Comparison of ENCODE assay signal across 8 cellular contexts in the genomic region with DNA sequence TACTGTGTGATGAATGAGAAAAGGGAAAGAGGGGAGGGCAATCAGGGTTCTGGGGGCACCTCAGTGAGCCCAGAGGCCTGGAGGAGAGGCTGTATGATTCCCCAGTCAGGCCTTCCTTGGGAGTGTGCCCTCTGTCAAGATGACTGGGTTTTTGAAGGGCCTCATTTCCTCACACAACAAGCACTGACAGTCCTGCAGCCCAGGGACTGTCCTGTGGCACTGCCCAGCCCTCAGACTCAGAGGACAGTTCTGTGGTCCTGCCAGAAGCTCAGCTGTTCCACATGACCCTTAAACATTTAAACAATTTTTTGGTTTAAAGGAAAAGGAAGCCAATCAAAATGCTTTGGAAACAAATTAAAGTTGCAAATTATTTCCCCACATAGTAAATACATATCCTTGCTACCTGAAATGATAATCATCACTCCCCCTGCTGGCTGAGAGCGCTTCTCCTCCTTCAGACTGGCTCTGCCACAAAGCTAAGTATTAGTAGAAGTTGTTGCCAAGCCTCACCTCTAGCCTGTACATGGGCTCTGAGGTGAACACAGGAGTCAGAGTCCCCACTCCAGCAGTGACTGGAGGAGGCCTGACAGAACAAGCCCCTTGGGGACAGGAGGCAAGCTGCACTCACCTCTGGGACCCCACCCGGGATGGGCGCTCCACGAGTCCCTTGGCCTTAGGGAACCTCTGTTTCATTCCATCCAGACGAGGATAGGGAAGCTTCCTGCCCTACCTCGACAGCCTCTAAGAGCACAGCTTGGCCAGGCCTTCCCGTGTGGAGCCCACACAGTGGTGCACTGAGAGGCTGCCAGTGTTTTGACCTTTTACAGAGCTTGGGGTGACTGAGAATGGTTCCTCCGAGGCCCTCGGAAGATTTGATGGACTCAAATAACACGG.
DNase-seq lines count a peak whose midpoint lies in the region; ATAC-seq and TF ChIP-seq lines count a peak whose summit lies in the region.

No MANE protein-coding gene starts in this region.

- H3K9me3 ChIP-seq in CD4-positive, CD25-positive, alpha-beta regulatory T cell (ENCODE audit: control insufficient read depth in 2 of 2, low read length in 2 of 2): peaks cover 18 to 22% of the 10 kb centered on the region in 2 experiments

- H3K9me3 Mint-ChIP-seq in CD4-positive, CD25-positive, alpha-beta regulatory T cell: peaks cover 0 to 18% (median 7%) of the 10 kb centered on the region in 7 donors
- H3K9me3 Mint-ChIP-seq in GM23338: peaks cover 18% of the 10 kb centered on the region
- peaks cover 17% of the 10 kb centered on the region for H3K9me3 Mint-ChIP-seq in chondrocyte (ENCODE audit: low read depth)

- peaks cover 4% of the 10 kb centered on the region for H3K9me2 ChIP-seq in GM23338 (ENCODE audit: insufficient read depth)

- H3K27ac ChIP-seq in CD4-positive, CD25-positive, alpha-beta regulatory T cell (ENCODE audit: insufficient read depth, low read length, poor library complexity, severe bottlenecking): no peak overlapping the region
- 0 out of 2 replicates have a peak overlapping the region, but pooled peaks have one; percentile 29 for H3K27ac ChIP-seq in GM23338 (ENCODE audit: low read depth)

- no peaks in the 10 kb centered on the region for H3K79me2 ChIP-seq in GM23338 (replicated peaks; ENCODE audit: insufficient read depth)

- peaks cover 57% of the 10 kb centered on the region for H3K36me3 Mint-ChIP-seq in CD4-positive, CD25-positive, alpha-beta regulatory T cell
- peaks cover 22% of the 10 kb centered on the region for H3K36me3 Mint-ChIP-seq in GM23338 (ENCODE audit: low read depth)
- peaks cover 24% of the 10 kb centered on the region for H3K36me3 Mint-ChIP-seq in chondrocyte (ENCODE audit: low read depth)

- H3K36me3 ChIP-seq in CD4-positive, CD25-positive, alpha-beta regulatory T cell (ENCODE audit: control insufficient read depth, insufficient read depth, low read length): peaks cover 54% of the 10 kb centered on the region
- H3K36me3 ChIP-seq in GM23338 (ENCODE audit: insufficient read depth): peaks cover 14% of the 10 kb centered on the region

- no peaks in the 10 kb centered on the region for H3K27me3 ChIP-seq in CD4-positive, CD25-positive, alpha-beta regulatory T cell (ENCODE audit: control insufficient read depth, insufficient read depth, low read length)
- H3K27me3 ChIP-seq in GM23338 (ENCODE audit: insufficient read depth): no peaks in the 10 kb centered on the region

- peak; percentile 71 to 81 for TF ChIP-seq CTCF in GM23338 (conservative IDR thresholded peaks at IDR 0.05; ENCODE audit: low read depth in 2 of 2)
- peak; percentile 79 for TF ChIP-seq CTCF in chondrocyte (IDR thresholded peaks at IDR 0.05)

- H3F3A ChIP-seq in GM23338 (replicated peaks; ENCODE audit: low read depth): no peaks in the 10 kb centered on the region

- peak in 1 of 2 donors; percentile 28 for ATAC-seq in CD4-positive, CD25-positive, alpha-beta regulatory T cell (ENCODE audit: low read depth in 2 of 2)
- ATAC-seq in GM23338: peak; percentile 80
- peak; percentile 89 for ATAC-seq in SK-N-SH treated with all-trans-retinoic acid at 6 μM for 48 hours
- no peak for ATAC-seq in GM18861 (IDR thresholded peaks at IDR 0.05; ENCODE audit: unreplicated experiment)
- ATAC-seq in GM18505 (IDR thresholded peaks at IDR 0.05; ENCODE audit: unreplicated experiment): no peak

- no peaks in the 10 kb centered on the region for H3K4me1 ChIP-seq in CD4-positive, CD25-positive, alpha-beta regulatory T cell (ENCODE audit: control insufficient read depth, insufficient read depth, low read length, poor library complexity, severe bottlenecking)
- peaks cover 11% of the 10 kb centered on the region for H3K4me1 ChIP-seq in GM23338 (ENCODE audit: insufficient read depth)

- no peak overlapping the region for H3K4me2 ChIP-seq in GM23338

- H3K4me1 Mint-ChIP-seq in CD4-positive, CD25-positive, alpha-beta regulatory T cell: peaks cover 0 to 4% (median 2%) of the 10 kb centered on the region in 4 donors
- peaks cover 18% of the 10 kb centered on the region for H3K4me1 Mint-ChIP-seq in GM23338
- peaks cover 2% of the 10 kb centered on the region for H3K4me1 Mint-ChIP-seq in chondrocyte (ENCODE audit: low read depth)

- no peaks in the 10 kb centered on the region; the same call in 1 of the 2 replicates for H4K20me1 ChIP-seq in GM23338 (replicated peaks; ENCODE audit: insufficient read depth)

- H3K4me3 ChIP-seq in CD4-positive, CD25-positive, alpha-beta regulatory T cell (ENCODE audit: low read depth, low read length): no peak overlapping the region
- H3K4me3 ChIP-seq in GM23338: no peak overlapping the region

- no peak overlapping the region for H3K27ac Mint-ChIP-seq in CD4-positive, CD25-positive, alpha-beta regulatory T cell
- H3K27ac Mint-ChIP-seq in GM23338 (no peak overlapping the region; the same call in 1 of the 2 replicates), chondrocyte (ENCODE audit: unreplicated experiment) (no peak overlapping the region)

- peaks cover 4% of the 10 kb centered on the region for H3K27me3 Mint-ChIP-seq in CD4-positive, CD25-positive, alpha-beta regulatory T cell
- H3K27me3 Mint-ChIP-seq in GM23338 (ENCODE audit: insufficient read depth, low read depth, poor library complexity) (peaks cover 4% of the 10 kb centered on the region), chondrocyte (ENCODE audit: low read depth) (no peaks in the 10 kb centered on the region)

- peak in 2 of 3 donors; percentile 35 to 63 for DNase-seq in CD4-positive, CD25-positive, alpha-beta regulatory T cell
- DNase-seq in GM23338 (ENCODE audit: low spot score): peak; percentile 82
- DNase-seq in chondrocyte (ENCODE audit: low spot score): no peak
- DNase-seq in lung microvascular endothelial cell (ENCODE audit: low read depth in 2 of 2): peak; percentile 62 to 66
- DNase-seq in islet precursor cell: no peak

- H2AFZ ChIP-seq in GM23338: no peak overlapping the region

- H3K4me3 Mint-ChIP-seq in CD4-positive, CD25-positive, alpha-beta regulatory T cell: no peak overlapping the region
- no peak overlapping the region for H3K4me3 Mint-ChIP-seq in GM23338
- no peak overlapping the region for H3K4me3 Mint-ChIP-seq in chondrocyte (ENCODE audit: unreplicated experiment)

- no peak for TF ChIP-seq POLR2A in GM18505 (IDR thresholded peaks at IDR 0.05; ENCODE audit: borderline replicate concordance, extremely low read depth, insufficient read depth, insufficient read length)

TF ChIP-seq in GM23338, 12 proteins besides CTCF, POLR2A, EP300 and RAD21 (continues in another document):
- no peak for TF ChIP-seq EZH2 (IDR thresholded peaks at IDR 0.05; ENCODE audit: low read depth, unreplicated experiment)
- no peak for TF ChIP-seq JUNB (IDR thresholded peaks at IDR 0.05; ENCODE audit: unreplicated experiment)
- TF ChIP-seq ZNF114 (CRISPR knock-in tag; IDR thresholded peaks at IDR 0.05): no peak
- TF ChIP-seq CREB1 (CRISPR knock-in tag; IDR thresholded peaks at IDR 0.05; ENCODE audit: low read depth): no peak
- TF ChIP-seq STAT1 (IDR thresholded peaks at IDR 0.05; ENCODE audit: unreplicated experiment): no peak
- TF ChIP-seq POLR2AphosphoS5 (IDR thresholded peaks at IDR 0.05; ENCODE audit: low read depth): no peak

TF ChIP-seq in SK-N-SH treated with all-trans-retinoic acid at 6 μM for 48 hours, 23 proteins besides CTCF, POLR2A, EP300 and RAD21 (continues in another document):
- TF ChIP-seq, protein P1, sequence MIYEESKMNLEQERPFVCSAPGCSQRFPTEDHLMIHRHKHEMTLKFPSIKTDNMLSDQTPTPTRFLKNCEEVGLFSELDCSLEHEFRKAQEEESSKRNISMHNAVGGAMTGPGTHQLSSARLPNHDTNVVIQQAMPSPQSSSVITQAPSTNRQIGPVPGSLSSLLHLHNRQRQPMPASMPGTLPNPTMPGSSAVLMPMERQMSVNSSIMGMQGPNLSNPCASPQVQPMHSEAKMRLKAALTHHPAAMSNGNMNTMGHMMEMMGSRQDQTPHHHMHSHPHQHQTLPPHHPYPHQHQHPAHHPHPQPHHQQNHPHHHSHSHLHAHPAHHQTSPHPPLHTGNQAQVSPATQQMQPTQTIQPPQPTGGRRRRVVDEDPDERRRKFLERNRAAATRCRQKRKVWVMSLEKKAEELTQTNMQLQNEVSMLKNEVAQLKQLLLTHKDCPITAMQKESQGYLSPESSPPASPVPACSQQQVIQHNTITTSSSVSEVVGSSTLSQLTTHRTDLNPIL (CRISPR knock-in tag; IDR thresholded peaks at IDR 0.05; ENCODE audit: low read depth): no peak
- TF ChIP-seq, protein P2, sequence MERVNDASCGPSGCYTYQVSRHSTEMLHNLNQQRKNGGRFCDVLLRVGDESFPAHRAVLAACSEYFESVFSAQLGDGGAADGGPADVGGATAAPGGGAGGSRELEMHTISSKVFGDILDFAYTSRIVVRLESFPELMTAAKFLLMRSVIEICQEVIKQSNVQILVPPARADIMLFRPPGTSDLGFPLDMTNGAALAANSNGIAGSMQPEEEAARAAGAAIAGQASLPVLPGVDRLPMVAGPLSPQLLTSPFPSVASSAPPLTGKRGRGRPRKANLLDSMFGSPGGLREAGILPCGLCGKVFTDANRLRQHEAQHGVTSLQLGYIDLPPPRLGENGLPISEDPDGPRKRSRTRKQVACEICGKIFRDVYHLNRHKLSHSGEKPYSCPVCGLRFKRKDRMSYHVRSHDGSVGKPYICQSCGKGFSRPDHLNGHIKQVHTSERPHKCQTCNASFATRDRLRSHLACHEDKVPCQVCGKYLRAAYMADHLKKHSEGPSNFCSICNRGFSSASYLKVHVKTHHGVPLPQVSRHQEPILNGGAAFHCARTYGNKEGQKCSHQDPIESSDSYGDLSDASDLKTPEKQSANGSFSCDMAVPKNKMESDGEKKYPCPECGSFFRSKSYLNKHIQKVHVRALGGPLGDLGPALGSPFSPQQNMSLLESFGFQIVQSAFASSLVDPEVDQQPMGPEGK (CRISPR knock-in tag; IDR thresholded peaks at IDR 0.05; ENCODE audit: borderline replicate concordance): no peak
- no peak for TF ChIP-seq RARB (CRISPR knock-in tag; IDR thresholded peaks at IDR 0.05)
- TF ChIP-seq, protein P3, sequence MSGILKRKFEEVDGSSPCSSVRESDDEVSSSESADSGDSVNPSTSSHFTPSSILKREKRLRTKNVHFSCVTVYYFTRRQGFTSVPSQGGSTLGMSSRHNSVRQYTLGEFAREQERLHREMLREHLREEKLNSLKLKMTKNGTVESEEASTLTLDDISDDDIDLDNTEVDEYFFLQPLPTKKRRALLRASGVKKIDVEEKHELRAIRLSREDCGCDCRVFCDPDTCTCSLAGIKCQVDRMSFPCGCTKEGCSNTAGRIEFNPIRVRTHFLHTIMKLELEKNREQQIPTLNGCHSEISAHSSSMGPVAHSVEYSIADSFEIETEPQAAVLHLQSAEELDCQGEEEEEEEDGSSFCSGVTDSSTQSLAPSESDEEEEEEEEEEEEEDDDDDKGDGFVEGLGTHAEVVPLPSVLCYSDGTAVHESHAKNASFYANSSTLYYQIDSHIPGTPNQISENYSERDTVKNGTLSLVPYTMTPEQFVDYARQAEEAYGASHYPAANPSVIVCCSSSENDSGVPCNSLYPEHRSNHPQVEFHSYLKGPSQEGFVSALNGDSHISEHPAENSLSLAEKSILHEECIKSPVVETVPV (CRISPR knock-in tag; IDR thresholded peaks at IDR 0.05): no peak

Comparison
In these comparisons a context has a peak if more than half of its experiments do, and no peak if none do; other contexts are left out.
1. ATAC-seq: peak in GM23338 (single experiment) and SK-N-SH treated with all-trans-retinoic acid at 6 μM for 48 hours (single experiment); none in GM18861 (single experiment) and GM18505 (single experiment).
2. DNase-seq: peak in CD4-positive, CD25-positive, alpha-beta regulatory T cell (2 of 3), GM23338 (single experiment) and lung microvascular endothelial cell (2 of 2); none in chondrocyte (single experiment) and islet precursor cell (single experiment).